1 cellular context compared by ENCODE assay signal in genomic region chr15:89472785-89473256, GRCh38.
TF ChIP-seq lines count a peak whose summit lies in the region.

No MANE protein-coding gene starts in this region.

TF ChIP-seq in HEK293, 187 proteins besides CTCF, POLR2A, EP300 and RAD21 (continued from another document):
- TF ChIP-seq ZNF449 (tag by site-specific recombination; IDR thresholded peaks at IDR 0.05): no peak
- TF ChIP-seq ZBTB48 (tag by site-specific recombination; IDR thresholded peaks at IDR 0.05): peak; percentile 42; the same call in 1 of the 2 replicates
- no peak for TF ChIP-seq ZNF133 (tag by site-specific recombination; IDR thresholded peaks at IDR 0.05)
- no peak for TF ChIP-seq ZNF544 (tag by site-specific recombination; IDR thresholded peaks at IDR 0.05)
- no peak for TF ChIP-seq ZNF10 (tag by site-specific recombination; IDR thresholded peaks at IDR 0.05)
- TF ChIP-seq MYNN (tag by site-specific recombination; IDR thresholded peaks at IDR 0.05; ENCODE audit: borderline replicate concordance): no peak
- TF ChIP-seq ZNF202 (tag by site-specific recombination; IDR thresholded peaks at IDR 0.05; ENCODE audit: borderline replicate concordance): no peak
- TF ChIP-seq TCF7L2 (IDR thresholded peaks at IDR 0.05; ENCODE audit: borderline replicate concordance, low read depth, low read length): no peak
- TF ChIP-seq ZFP37 (tag by site-specific recombination; IDR thresholded peaks at IDR 0.05): no peak
- TF ChIP-seq KLF1 (tag by site-specific recombination; IDR thresholded peaks at IDR 0.05): no peak
- TF ChIP-seq ZNF510 (tag by site-specific recombination; IDR thresholded peaks at IDR 0.05; ENCODE audit: insufficient replicate concordance): no peak
- no peak for TF ChIP-seq GLI4 (tag by site-specific recombination; IDR thresholded peaks at IDR 0.05)
- no peak for TF ChIP-seq IKZF3 (tag by site-specific recombination; IDR thresholded peaks at IDR 0.05)
- no peak for TF ChIP-seq ZNF18 (tag by site-specific recombination; IDR thresholded peaks at IDR 0.05)
